ENCODE assay signal across 8 cellular contexts in genomic region chr3:64238971-64239667, GRCh38. TPM values are rescaled to one million over a fixed set of nuclear protein-coding genes. Genes with fewer than 3 reads are reported as not detected.
DNase-seq lines count a peak whose midpoint lies in the region; ATAC-seq and TF ChIP-seq lines count a peak whose summit lies in the region.

No MANE protein-coding gene starts in this region.

- WGBS in mesenchymal stem cell = under 1% methylated on average over 12 of the region's 12 CpGs

- DNase-seq in A172 (ENCODE audit: low spot score) (peak; percentile 96), NCI-H1694 (lab: John Stamatoyannopoulos, UW) (peak; percentile 65), dorsolateral prefrontal cortex (peak in 9 of 10 donors; percentile 7 to 84 (median 63)), mesenchymal stem cell (peak; percentile 97), NCI-H510A (lab: John Stamatoyannopoulos, UW) (no peak), NCI-H774 (lab: John Stamatoyannopoulos, UW) (no peak), SW 1271 (lab: John Stamatoyannopoulos, UW) (no peak)

- peak overlapping the region; percentile 85 for H2BK15ac ChIP-seq in mesenchymal stem cell (ENCODE audit: low read depth, poor library complexity, severe bottlenecking)

- no peak for TF ChIP-seq CTCF in dorsolateral prefrontal cortex (IDR thresholded peaks at IDR 0.05 in 54 of 56, conservative IDR thresholded peaks at IDR 0.05 in 2 of 56; ENCODE audit: low read depth in 1 of 56, partially characterized antibody in 56 of 56)

- H2BK120ac ChIP-seq in mesenchymal stem cell (ENCODE audit: low read depth, low read length) = no peak overlapping the region

- peaks cover 20% of the 10 kb centered on the region for H3K4me1 ChIP-seq in mesenchymal stem cell (ENCODE audit: control insufficient read depth, insufficient read depth, low read depth, low read length)

- no peak overlapping the region for H4K8ac ChIP-seq in mesenchymal stem cell (ENCODE audit: low read length)

- peak overlapping the region; percentile 32 for H3K4me2 ChIP-seq in mesenchymal stem cell (ENCODE audit: low read length, poor library complexity, severe bottlenecking)

- intact Hi-C loops in dorsolateral prefrontal cortex (cut with DNase I) = no loop called here

- no peak overlapping the region for H2AFZ ChIP-seq in mesenchymal stem cell (ENCODE audit: low read depth, low read length)

- H3K9me3 ChIP-seq in mesenchymal stem cell (ENCODE audit: control insufficient read depth, low read length) = peaks cover 8% of the 10 kb centered on the region

- no peak overlapping the region for H3K23ac ChIP-seq in mesenchymal stem cell (ENCODE audit: low read length in 2 of 2)

- no peak for ATAC-seq in HG03432 (IDR thresholded peaks at IDR 0.05; ENCODE audit: unreplicated experiment)

- H2BK5ac ChIP-seq in mesenchymal stem cell (ENCODE audit: low read depth, low read length, poor library complexity, severe bottlenecking) = peak overlapping the region; percentile 99

- peaks cover 17 to 51% of the 10 kb centered on the region in 2 experiments for H3K36me3 ChIP-seq in mesenchymal stem cell (ENCODE audit: control insufficient read depth in 1 of 2, insufficient read depth in 2 of 2, low read depth in 1 of 2, low read length in 2 of 2)

- peak overlapping the region; percentile 99 for H2AK5ac ChIP-seq in mesenchymal stem cell (ENCODE audit: low read length, severe bottlenecking)

- peak overlapping the region; percentile 34 to 86 for H3K18ac ChIP-seq in mesenchymal stem cell (ENCODE audit: low read depth in 1 of 2, low read length in 2 of 2)

- H3K4ac ChIP-seq in mesenchymal stem cell (ENCODE audit: low read depth in 1 of 2, low read length in 2 of 2) = peak overlapping the region in 1 of 2 experiments; percentile 46

- peak overlapping the region in 1 of 2 experiments; percentile 4 for H3K14ac ChIP-seq in mesenchymal stem cell (ENCODE audit: low read length in 2 of 2)

- peak overlapping the region in 5 of 59 donors; percentile 5 to 21 (median 12) for H3K4me3 ChIP-seq in dorsolateral prefrontal cortex
- H3K4me3 ChIP-seq in mesenchymal stem cell (ENCODE audit: insufficient read depth in 1 of 2, low read depth in 1 of 2, low read length in 2 of 2) = peak overlapping the region in 1 of 2 experiments; percentile 48

- peak overlapping the region in 21 of 59 donors; percentile 9 to 69 (median 36) for H3K27ac ChIP-seq in dorsolateral prefrontal cortex
- peak overlapping the region; percentile 100 for H3K27ac ChIP-seq in mesenchymal stem cell (ENCODE audit: low read length, poor library complexity, severe bottlenecking)

- H4K91ac ChIP-seq in mesenchymal stem cell (ENCODE audit: low read length) = peak overlapping the region; percentile 36

- no peak overlapping the region for H2BK12ac ChIP-seq in mesenchymal stem cell (ENCODE audit: low read length in 2 of 2)

- H3K27me3 ChIP-seq in dorsolateral prefrontal cortex = no peaks in the 10 kb centered on the region
- no peaks in the 10 kb centered on the region for H3K27me3 ChIP-seq in mesenchymal stem cell (ENCODE audit: control insufficient read depth in 1 of 2, insufficient read depth in 1 of 2, low read length in 2 of 2)

- peaks cover 8% of the 10 kb centered on the region for H3K79me1 ChIP-seq in mesenchymal stem cell (replicated peaks; ENCODE audit: low read length, poor library complexity, severe bottlenecking)

- peak overlapping the region; percentile 59 for H3K9ac ChIP-seq in mesenchymal stem cell (ENCODE audit: low read length)

RNA-seq across cellular contexts. Expression of gene PRICKLE2, which starts 13.9 kb away (rescaled TPM):
- total RNA-seq in A172 (2014; rRNA removed; shearing (Covaris generic)) = 6.9 and 8.8 TPM in 2 replicates
- 100 to 1,000 TPM in 10 of 120 experiments, 10 to 100 TPM in 110; 36.7 to 110 (median 81.6) TPM for total RNA-seq in dorsolateral prefrontal cortex
- 17.0 TPM for polyA plus RNA-seq in mesenchymal stem cell (2013, experiment 1 of 2)
- polyA plus RNA-seq in mesenchymal stem cell (2013, experiment 2 of 2) = 16.9 TPM

Comparison
In these comparisons a context has a peak if more than half of its experiments do, and no peak if none do; other contexts are left out.
1. DNase-seq: peak in A172 (single experiment), NCI-H1694 (single experiment), dorsolateral prefrontal cortex (9 of 10) and mesenchymal stem cell (single experiment); none in NCI-H510A (single experiment), NCI-H774 (single experiment) and SW 1271 (0 of 2).